In the genomic region with DNA sequence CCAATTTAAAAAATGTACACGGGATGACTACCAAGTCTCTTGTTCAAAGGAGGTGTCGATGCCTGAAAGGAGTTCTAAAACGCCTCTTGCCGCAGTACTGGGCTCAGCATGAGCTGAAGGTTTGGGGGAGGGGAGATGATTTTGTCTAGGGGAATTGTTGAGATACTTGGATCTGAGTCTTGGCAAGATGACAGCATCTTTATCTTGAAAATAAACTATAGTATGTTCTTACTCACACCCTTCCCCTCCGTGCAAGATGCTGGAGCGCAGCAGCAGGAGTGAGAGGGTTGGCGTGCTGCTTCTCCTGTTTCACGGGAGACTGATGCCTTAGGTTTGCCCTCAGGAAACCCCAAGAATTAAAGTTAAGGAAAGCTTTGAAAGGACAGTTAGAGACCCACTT, we compare ENCODE assay signal across 24 cellular contexts. TPM values are rescaled to one million over a fixed set of nuclear protein-coding genes. Genes with fewer than 3 reads are reported as not detected.
DNase-seq lines count a peak whose midpoint lies in the region; ATAC-seq and TF ChIP-seq lines count a peak whose summit lies in the region.
"Had no signal": no experiment of that assay in that cellular context is flagged by ENCODE, and none has a peak within 500 bp of the region (broad histone marks: within the 10 kb centered on the region; RNA-seq: fewer than 3 reads in every experiment).

No MANE protein-coding gene starts in this region.

- H3K4me3 Mint-ChIP-seq in activated CD4-positive, alpha-beta T cell treated with anti-CD3 and anti-CD28 coated beads, Interleukin-2, amount 10 ng/mL, durations not matched to agents 7 days and 5 days, result no peak overlapping the region
- H3K4me3 Mint-ChIP-seq in chondrocyte (ENCODE audit: unreplicated experiment), result no peak overlapping the region

- no peaks in the 10 kb centered on the region for H4K20me1 ChIP-seq in OCI-LY7 (ENCODE audit: insufficient read depth, low read length)

- H3K9ac ChIP-seq in subcutaneous abdominal adipose tissue (ENCODE audit: low read length in 5 of 5), result peak overlapping the region in 1 of 5 donors; percentile 45

- H3K36me3 Mint-ChIP-seq in activated CD4-positive, alpha-beta T cell treated with anti-CD3 and anti-CD28 coated beads, Interleukin-2, amount 10 ng/mL, durations not matched to agents 7 days and 5 days (ENCODE audit: low read depth), result peaks cover 41% of the 10 kb centered on the region
- peaks cover 27% of the 10 kb centered on the region for H3K36me3 Mint-ChIP-seq in chondrocyte (ENCODE audit: low read depth)

- H3K4me1 ChIP-seq in lower lobe of right lung (peaks cover 19% of the 10 kb centered on the region), subcutaneous abdominal adipose tissue (ENCODE audit: control insufficient read depth in 5 of 5, insufficient read depth in 5 of 5, low read length in 5 of 5) (peaks cover 3 to 33% (median 16%) of the 10 kb centered on the region in 5 donors), OCI-LY7 (ENCODE audit: insufficient read depth, low read length, poor library complexity, severe bottlenecking) (peaks cover 10% of the 10 kb centered on the region)

- peak overlapping the region; percentile 9 for H3K27ac Mint-ChIP-seq in activated CD4-positive, alpha-beta T cell treated with anti-CD3 and anti-CD28 coated beads, Interleukin-2, amount 10 ng/mL, durations not matched to agents 7 days and 5 days
- peak overlapping the region; percentile 36 for H3K27ac Mint-ChIP-seq in chondrocyte (ENCODE audit: unreplicated experiment)

- no peaks in the 10 kb centered on the region for H3K9me2 ChIP-seq in OCI-LY7 (ENCODE audit: insufficient read depth, low read length)

- CTCF ChIA-PET in activated CD4-positive, alpha-beta T cell treated with anti-CD3 and anti-CD28 coated beads, Interleukin-2, amount 10 ng/mL, durations not matched to agents 7 days and 5 days (lab: Charles Lee), result no interaction called here
- CTCF ChIA-PET in OCI-LY7 (lab: Charles Lee; ENCODE audit: unreplicated experiment), result no interaction called here

- no peaks in the 10 kb centered on the region for H3K9me3 Mint-ChIP-seq in activated CD4-positive, alpha-beta T cell treated with anti-CD3 and anti-CD28 coated beads, Interleukin-2, amount 10 ng/mL, durations not matched to agents 7 days and 5 days
- H3K9me3 Mint-ChIP-seq in chondrocyte (ENCODE audit: low read depth), result no peaks in the 10 kb centered on the region

- no peak overlapping the region for H3K27ac ChIP-seq in lower lobe of right lung
- no peak overlapping the region for H3K27ac ChIP-seq in subcutaneous abdominal adipose tissue (ENCODE audit: low read depth, low read length)
- H3K27ac ChIP-seq in OCI-LY7 (ENCODE audit: low read depth, low read length, poor library complexity, severe bottlenecking), result no peak overlapping the region
- H3K27ac ChIP-seq: adrenal gland, left ventricle myocardium inferior had no signal

- H3K27me3 ChIP-seq in lower lobe of right lung (ENCODE audit: low read depth) (no peaks in the 10 kb centered on the region), subcutaneous abdominal adipose tissue (ENCODE audit: control insufficient read depth in 5 of 5, insufficient read depth in 4 of 5, low read length in 5 of 5) (no peaks in the 10 kb centered on the region)
- H3K27me3 ChIP-seq: adrenal gland had no signal

- POLR2A ChIA-PET in activated CD4-positive, alpha-beta T cell treated with anti-CD3 and anti-CD28 coated beads, Interleukin-2, amount 10 ng/mL, durations not matched to agents 7 days and 5 days (lab: Charles Lee), result no interaction called here
- POLR2A ChIA-PET in OCI-LY7 (lab: Charles Lee), result no interaction called here

- BruUV-seq in OCI-LY7 (replicated peaks; lab: Mats Ljungman, UMichigan), result no TSS peak

- H3K27me3 Mint-ChIP-seq in activated CD4-positive, alpha-beta T cell treated with anti-CD3 and anti-CD28 coated beads, Interleukin-2, amount 10 ng/mL, durations not matched to agents 7 days and 5 days, result no peaks in the 10 kb centered on the region
- H3K27me3 Mint-ChIP-seq in chondrocyte (ENCODE audit: low read depth), result no peaks in the 10 kb centered on the region

- intact Hi-C loops in lower lobe of right lung (cut with DNase I) (no loop called here), OCI-LY7 (cut with micrococcal nuclease; ENCODE audit: unreplicated experiment) (no loop called here)

- no peaks in the 10 kb centered on the region for H3K9me3 ChIP-seq in lower lobe of right lung
- no peaks in the 10 kb centered on the region for H3K9me3 ChIP-seq in subcutaneous abdominal adipose tissue (ENCODE audit: control insufficient read depth in 5 of 5, low read length in 5 of 5)
- H3K9me3 ChIP-seq in OCI-LY7 (ENCODE audit: low read length), result no peaks in the 10 kb centered on the region
- H3K9me3 ChIP-seq: adrenal gland, left ventricle myocardium inferior had no signal

- H3K36me3 ChIP-seq in lower lobe of right lung (peaks cover 62% of the 10 kb centered on the region), subcutaneous abdominal adipose tissue (ENCODE audit: control insufficient read depth in 5 of 5, insufficient read depth in 5 of 5, low read length in 5 of 5) (peaks cover 4 to 56% (median 46%) of the 10 kb centered on the region in 5 donors), OCI-LY7 (ENCODE audit: insufficient read depth, low read length) (peaks cover 67% of the 10 kb centered on the region)

- H3K4me2 ChIP-seq in OCI-LY7 (ENCODE audit: low read length), result no peak overlapping the region

- H3K4me3 ChIP-seq in lower lobe of right lung, result peak overlapping the region; percentile 45
- H3K4me3 ChIP-seq in subcutaneous abdominal adipose tissue (ENCODE audit: low read depth in 1 of 5, low read length in 5 of 5), result peak overlapping the region in 3 of 5 donors; percentile 51 to 72 (median 62)
- no peak overlapping the region for H3K4me3 ChIP-seq in OCI-LY7 (ENCODE audit: low read depth, low read length, poor library complexity, severe bottlenecking)

- H3K79me2 ChIP-seq in OCI-LY7 (ENCODE audit: insufficient read depth, low read depth, low read length), result no peaks in the 10 kb centered on the region

- H3K4me1 Mint-ChIP-seq in activated CD4-positive, alpha-beta T cell treated with anti-CD3 and anti-CD28 coated beads, Interleukin-2, amount 10 ng/mL, durations not matched to agents 7 days and 5 days, result peaks cover 17% of the 10 kb centered on the region
- peaks cover 27% of the 10 kb centered on the region for H3K4me1 Mint-ChIP-seq in chondrocyte (ENCODE audit: low read depth)

- no peak for ATAC-seq in lower lobe of right lung
- ATAC-seq in GM19467 (IDR thresholded peaks at IDR 0.05; ENCODE audit: unreplicated experiment), result no peak
- ATAC-seq: esophagus mucosa had no signal

- H2AFZ ChIP-seq in OCI-LY7 (ENCODE audit: low read length), result no peak overlapping the region

- no peak for TF ChIP-seq CTCF in chondrocyte (IDR thresholded peaks at IDR 0.05)
- no peak for TF ChIP-seq CTCF in lower lobe of right lung (IDR thresholded peaks at IDR 0.05)
- TF ChIP-seq CTCF in OCI-LY7 (conservative IDR thresholded peaks at IDR 0.05; ENCODE audit: low read length), result no peak

- DNase-seq in activated CD4-positive, alpha-beta T cell treated with anti-CD3 and anti-CD28 coated beads, Interleukin-2, amount 10 ng/mL, durations not matched to agents 7 days and 5 days, result no peak
- no peak for DNase-seq in activated CD4-positive, alpha-beta T cell treated with anti-CD3 and anti-CD28 coated beads, Interleukin-2, amount 50 U/mL, for 48 hours
- DNase-seq in chondrocyte (ENCODE audit: low spot score), result no peak
- DNase-seq in lower lobe of right lung, result no peak
- no peak for DNase-seq in NCI-H2196 treated with DMSO at 0.1 percent for 48 hours (lab: John Stamatoyannopoulos, UW; ENCODE audit: unreplicated experiment)
- DNase-seq in OCI-LY7 (ENCODE audit: low spot score), result no peak
- DNase-seq: activated gamma-delta T cell treated with Interleukin-2 at 50 U/mL for 16 hours; adrenal gland; C1 segment of cervical spinal cord; effector CD4-positive, alpha-beta T cell; GDM1; left ventricle myocardium inferior; NCI-H1417; NCI-H2171; NCI-H69; nucleus accumbens; OCI-M1; retina; SHP77; substantia nigra; T-helper 1 cell had no signal

RNA-seq across cellular contexts. Expression of a gene that starts 47.3 kb away (rescaled TPM):
- total RNA-seq in activated CD4-positive, alpha-beta T cell treated with anti-CD3 and anti-CD28 coated beads, Interleukin-2, amount 10 ng/mL, durations not matched to agents 7 days and 5 days, result 100 to 1,000 TPM; 118 to 128 TPM
- 1.4 to 1.6 TPM (median 1.5 TPM) in 3 replicates for total RNA-seq in chondrocyte
- total RNA-seq in lower lobe of right lung, result 18.3 TPM
- 17.8 and 25.0 TPM in 2 replicates for total RNA-seq in OCI-LY7 (2014; rRNA removed; shearing (Covaris generic))
- total RNA-seq in OCI-LY7 (2022), result 35.0 and 38.4 TPM in 2 replicates
